ENCODE assay signal across 23 cellular contexts in genomic region chr2:39306626-39307025, GRCh38.
"Had no signal": no experiment of that assay in that cellular context is flagged by ENCODE, and none has a peak within 500 bp of the region (broad histone marks: within the 10 kb centered on the region; RNA-seq: fewer than 3 reads in every experiment).

No MANE protein-coding gene starts in this region.

- H3K4me3 ChIP-seq: adrenal gland, ascending aorta, right lobe of liver, stomach, uterus had no signal

- H3K36me3 ChIP-seq: adrenal gland, right lobe of liver, uterus had no signal

- H3K27me3 ChIP-seq: adrenal gland, ascending aorta, right lobe of liver, stomach, uterus had no signal

- H3K27me3 Mint-ChIP-seq: activated CD4-positive, alpha-beta T cell treated with anti-CD3 and anti-CD28 coated beads, Interleukin-2, amount 10 ng/mL, durations not matched to agents 7 days and 5 days; activated CD8-positive, alpha-beta memory T cell treated with anti-CD3 and anti-CD28 coated beads, Interleukin-2, amount 10 ng/mL, durations not matched to agents 7 days and 5 days; activated CD8-positive, alpha-beta T cell treated with anti-CD3 and anti-CD28 coated beads for 36 hours; naive thymus-derived CD4-positive, alpha-beta T cell had no signal

- H3K4me1 Mint-ChIP-seq: activated CD4-positive, alpha-beta T cell treated with anti-CD3 and anti-CD28 coated beads, Interleukin-2, amount 10 ng/mL, durations not matched to agents 7 days and 5 days; activated CD8-positive, alpha-beta memory T cell treated with anti-CD3 and anti-CD28 coated beads, Interleukin-2, amount 10 ng/mL, durations not matched to agents 7 days and 5 days; naive thymus-derived CD4-positive, alpha-beta T cell; stimulated activated effector memory CD8-positive, alpha-beta T cell treated with anti-CD3 and anti-CD28 coated beads, Interleukin-12 subunit alpha, Interleukin-12 subunit beta, amount 100 ng/mL, for 72 hours had no signal

- H3K27ac Mint-ChIP-seq: activated CD4-positive, alpha-beta T cell treated with anti-CD3 and anti-CD28 coated beads, Interleukin-2, amount 10 ng/mL, durations not matched to agents 7 days and 5 days; activated CD8-positive, alpha-beta memory T cell treated with anti-CD3 and anti-CD28 coated beads, Interleukin-2, amount 10 ng/mL, durations not matched to agents 7 days and 5 days; activated CD8-positive, alpha-beta T cell treated with anti-CD3 and anti-CD28 coated beads for 36 hours; activated T-helper 1 cell treated with anti-CD3 and anti-CD28 coated beads, Interleukin-12 subunit alpha, Interleukin-12 subunit beta, Interleukin-2, Interleukin-4 antibody, amounts not matched to agents 30 ng/mL and 10 ng/mL and 1 ng/mL, durations not matched to agents 14 hours and 24 hours and 36 hours; naive thymus-derived CD4-positive, alpha-beta T cell; stimulated activated effector memory CD8-positive, alpha-beta T cell treated with anti-CD3 and anti-CD28 coated beads, Interleukin-12 subunit alpha, Interleukin-12 subunit beta, amount 100 ng/mL, for 72 hours had no signal

- H3K27ac ChIP-seq: adrenal gland, ascending aorta, epithelial cell of prostate, right lobe of liver, stomach, uterus, VCaP had no signal

- DNase-seq: activated CD4-positive, alpha-beta T cell treated with anti-CD3 and anti-CD28 coated beads, Interleukin-2, amount 10 ng/mL, durations not matched to agents 7 days and 5 days; activated CD4-positive, CD25-positive, alpha-beta regulatory T cell treated with anti-CD3 and anti-CD28 coated beads, Interleukin-2, amount 50 U/mL, for 72 hours; activated CD8-positive, alpha-beta memory T cell treated with anti-CD3 and anti-CD28 coated beads, Interleukin-2, amount 10 ng/mL, durations not matched to agents 7 days and 5 days; activated CD8-positive, alpha-beta T cell treated with anti-CD3 and anti-CD28 coated beads for 36 hours; adrenal gland; foreskin fibroblast; left colon; mesenchymal stem cell; naive thymus-derived CD4-positive, alpha-beta T cell; posterior cingulate gyrus; right lobe of liver; small intestine; stimulated activated CD4-positive, alpha-beta T cell treated with anti-CD3 and anti-CD28 coated beads, Interleukin-2, amount 100 ng/mL, for 24 hours; stomach; trophoblast cell; uterus had no signal

- H3K4me3 Mint-ChIP-seq: activated CD4-positive, alpha-beta T cell treated with anti-CD3 and anti-CD28 coated beads, Interleukin-2, amount 10 ng/mL, durations not matched to agents 7 days and 5 days; activated CD8-positive, alpha-beta memory T cell treated with anti-CD3 and anti-CD28 coated beads, Interleukin-2, amount 10 ng/mL, durations not matched to agents 7 days and 5 days; activated CD8-positive, alpha-beta T cell treated with anti-CD3 and anti-CD28 coated beads for 36 hours; activated T-helper 1 cell treated with anti-CD3 and anti-CD28 coated beads, Interleukin-12 subunit alpha, Interleukin-12 subunit beta, Interleukin-2, Interleukin-4 antibody, amounts not matched to agents 30 ng/mL and 10 ng/mL and 1 ng/mL, durations not matched to agents 14 hours and 24 hours and 36 hours; naive thymus-derived CD4-positive, alpha-beta T cell; neural crest cell; stimulated activated effector memory CD8-positive, alpha-beta T cell treated with anti-CD3 and anti-CD28 coated beads, Interleukin-12 subunit alpha, Interleukin-12 subunit beta, amount 100 ng/mL, for 72 hours had no signal

- H3K4me1 ChIP-seq: adrenal gland, ascending aorta, right lobe of liver, uterus had no signal

- ATAC-seq: activated CD8-positive, alpha-beta memory T cell treated with anti-CD3 and anti-CD28 coated beads, Interleukin-2, amount 10 ng/mL, durations not matched to agents 7 days and 5 days; activated CD8-positive, alpha-beta T cell treated with anti-CD3 and anti-CD28 coated beads for 36 hours; activated naive CD4-positive, alpha-beta T cell treated with anti-CD3 and anti-CD28 coated beads, Interleukin-2, amount 50 U/mL, for 72 hours; left colon; naive thymus-derived CD4-positive, alpha-beta T cell; right lobe of liver; stimulated activated effector memory CD8-positive, alpha-beta T cell treated with anti-CD3 and anti-CD28 coated beads, Interleukin-12 subunit alpha, Interleukin-12 subunit beta, amount 100 ng/mL, for 72 hours had no signal

- H3K9me3 ChIP-seq: adrenal gland, ascending aorta, right lobe of liver, stomach, uterus had no signal

- H3K9me3 Mint-ChIP-seq: activated CD4-positive, alpha-beta T cell treated with anti-CD3 and anti-CD28 coated beads, Interleukin-2, amount 10 ng/mL, durations not matched to agents 7 days and 5 days; activated CD8-positive, alpha-beta T cell treated with anti-CD3 and anti-CD28 coated beads for 36 hours; activated naive CD4-positive, alpha-beta T cell treated with anti-CD3 and anti-CD28 coated beads, Interleukin-2, amount 50 U/mL, for 72 hours; activated T-helper 1 cell treated with anti-CD3 and anti-CD28 coated beads, Interleukin-12 subunit alpha, Interleukin-12 subunit beta, Interleukin-2, Interleukin-4 antibody, amounts not matched to agents 30 ng/mL and 10 ng/mL and 1 ng/mL, durations not matched to agents 14 hours and 24 hours and 36 hours; naive thymus-derived CD4-positive, alpha-beta T cell; stimulated activated effector memory CD8-positive, alpha-beta T cell treated with anti-CD3 and anti-CD28 coated beads, Interleukin-12 subunit alpha, Interleukin-12 subunit beta, amount 100 ng/mL, for 72 hours had no signal
